Comparison of ENCODE assay signal across 9 cellular contexts in the genomic region with DNA sequence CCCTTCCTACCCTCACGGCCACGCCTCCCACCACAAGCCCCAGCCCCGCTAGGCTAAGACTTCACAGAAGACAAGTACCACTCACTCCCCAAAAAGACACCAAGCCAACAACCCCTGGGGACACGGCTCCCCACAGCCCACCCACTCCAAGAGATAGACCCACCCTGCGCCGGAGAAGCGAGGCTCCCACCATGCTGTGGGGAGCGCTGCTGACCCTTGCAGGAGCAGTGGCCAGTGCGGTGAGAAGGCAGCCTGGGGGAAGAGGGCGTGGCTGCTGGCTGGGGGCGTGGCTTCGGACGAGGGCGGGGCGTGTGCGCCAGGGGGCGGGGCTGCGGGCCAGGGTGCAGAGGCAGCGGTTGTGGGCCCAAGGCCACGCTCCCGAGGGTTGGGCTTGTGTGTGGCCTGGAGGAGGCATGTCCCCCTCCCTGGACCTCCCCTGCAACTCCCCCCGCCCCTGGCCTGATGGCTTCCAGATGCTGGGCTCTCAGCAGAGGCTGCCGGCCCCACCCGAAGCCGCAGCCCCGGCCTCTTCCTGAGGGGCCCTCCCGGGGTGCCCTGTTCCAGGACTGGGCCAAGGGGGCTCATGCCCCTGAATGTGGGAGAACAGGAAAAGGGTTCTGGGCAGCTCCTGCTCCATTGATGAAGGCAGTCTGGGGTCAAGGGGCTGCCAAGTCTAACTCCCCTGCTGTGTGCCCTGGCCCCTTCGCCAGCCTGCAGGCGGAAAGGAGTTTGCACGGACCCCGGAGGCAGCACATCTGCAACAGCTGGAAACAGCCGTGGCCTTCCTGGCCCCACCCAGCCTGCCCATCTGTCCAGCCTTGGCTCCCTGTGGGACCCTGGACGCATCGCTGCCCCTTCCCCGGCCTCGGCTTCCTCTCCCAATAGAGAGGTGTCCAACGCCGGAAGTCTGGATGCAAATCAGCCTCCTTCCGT.
DNase-seq lines count a peak whose midpoint lies in the region; ATAC-seq and TF ChIP-seq lines count a peak whose summit lies in the region.
"Had no signal": no experiment of that assay in that cellular context is flagged by ENCODE, and none has a peak within 500 bp of the region (broad histone marks: within the 10 kb centered on the region; RNA-seq: fewer than 3 reads in every experiment).

No MANE protein-coding gene starts in this region.

- H3K4me3 ChIP-seq in AG09309 (ENCODE audit: control insufficient read depth, low read depth, low read length) (no peak overlapping the region), HUES6 (ENCODE audit: low read depth, low read length) (peak overlapping the region; percentile 45), coronary artery (peak overlapping the region; percentile 14), mucosa of rectum (ENCODE audit: low read length in 2 of 2) (no peak overlapping the region), WERI-Rb-1 (ENCODE audit: low read depth, low read length) (no peak overlapping the region)

- H3K9me3 ChIP-seq in HUES6 (ENCODE audit: control insufficient read depth, insufficient read depth, low read depth, low read length) (no peaks in the 10 kb centered on the region), mucosa of rectum (ENCODE audit: control insufficient read depth in 2 of 2, low read length in 2 of 2) (no peaks in the 10 kb centered on the region), WERI-Rb-1 (ENCODE audit: severe bottlenecking) (no peaks in the 10 kb centered on the region)

- DNase-seq in AG09309 (ENCODE audit: low read depth) (peak; percentile 64), coronary artery (ENCODE audit: low spot score) (no peak), WERI-Rb-1 (no peak), SKM-1 treated with dmso at 0.1 percent for 144 hours (lab: John Stamatoyannopoulos, UW; ENCODE audit: unreplicated experiment) (no peak), COR-L47 (lab: John Stamatoyannopoulos, UW) (no peak)
- DNase-seq: RPMI8226 had no signal

- TF ChIP-seq CTCF in AG09309 (IDR thresholded peaks at IDR 0.05; ENCODE audit: control insufficient read depth, insufficient read depth, low read depth, low read length, missing control alignments) (no peak), coronary artery (IDR thresholded peaks at IDR 0.05) (no peak), WERI-Rb-1 (IDR thresholded peaks at IDR 0.05; ENCODE audit: low read depth, low read length) (no peak)

- H3K36me3 ChIP-seq in HUES6 (ENCODE audit: control insufficient read depth, insufficient read depth, low read length) (peaks cover 31% of the 10 kb centered on the region), mucosa of rectum (ENCODE audit: control insufficient read depth in 2 of 2, insufficient read depth in 2 of 2, low read length in 2 of 2) (peaks cover 4 to 6% of the 10 kb centered on the region in 2 donors), WERI-Rb-1 (peaks cover 77% of the 10 kb centered on the region)

- H3K27me3 ChIP-seq in HUES6 (ENCODE audit: control insufficient read depth, insufficient read depth, low read length) (no peaks in the 10 kb centered on the region), mucosa of rectum (ENCODE audit: control insufficient read depth in 2 of 2, insufficient read depth in 2 of 2, low read length in 2 of 2) (no peaks in the 10 kb centered on the region), WERI-Rb-1 (ENCODE audit: insufficient read depth, low read depth, severe bottlenecking) (no peaks in the 10 kb centered on the region)

- H3K27ac ChIP-seq in HUES6 (ENCODE audit: low read depth, low read length) (no peak overlapping the region; the same call in 1 of the 2 replicates), coronary artery (peak overlapping the region in 1 of 2 donors; percentile 48), mucosa of rectum (ENCODE audit: low read depth in 2 of 2, low read length in 2 of 2) (peak overlapping the region; percentile 49 to 58), WERI-Rb-1 (no peak overlapping the region)

- H3K9ac ChIP-seq in HUES6 (ENCODE audit: low read length): no peak overlapping the region
- no peak overlapping the region for H3K9ac ChIP-seq in mucosa of rectum (ENCODE audit: low read depth in 1 of 2, low read length in 2 of 2)

- peaks cover 15% of the 10 kb centered on the region; the same call in 1 of the 2 replicates for H3K4me1 ChIP-seq in HUES6 (ENCODE audit: control insufficient read depth, insufficient read depth, low read length)
- peaks cover 16 to 19% of the 10 kb centered on the region in 2 donors for H3K4me1 ChIP-seq in mucosa of rectum (ENCODE audit: control insufficient read depth in 2 of 2, insufficient read depth in 2 of 2, low read length in 2 of 2)

- no peak for ATAC-seq in GM21723 (IDR thresholded peaks at IDR 0.05; ENCODE audit: unreplicated experiment)

Comparison
In these comparisons a context has a peak if more than half of its experiments do, and no peak if none do; other contexts are left out.
1. H3K4me3 ChIP-seq: peak in HUES6 (single experiment) and coronary artery (single experiment); none in AG09309 (single experiment), mucosa of rectum (0 of 2) and WERI-Rb-1 (single experiment).
2. H3K27ac ChIP-seq: peak in mucosa of rectum (2 of 2); none in HUES6 (single experiment) and WERI-Rb-1 (single experiment).